Comparison of ENCODE assay signal across 8 cellular contexts in genomic region chr2:40244251-40245010, GRCh38.
DNase-seq lines count a peak whose midpoint lies in the region; ATAC-seq and TF ChIP-seq lines count a peak whose summit lies in the region.

No MANE protein-coding gene starts in this region.

- TF ChIP-seq CTCF in 22Rv1 (IDR thresholded peaks at IDR 0.05) (peak; percentile 56), left ventricle myocardium inferior (IDR thresholded peaks at IDR 0.05; ENCODE audit: borderline replicate concordance) (peak; percentile 61), gastrocnemius medialis (IDR thresholded peaks at IDR 0.05 in 4 of 5, conservative IDR thresholded peaks at IDR 0.05 in 1 of 5) (peak in 1 of 5 experiments; percentile 38)
- TF ChIP-seq CTCF in CD8-positive, alpha-beta T cell (IDR thresholded peaks at IDR 0.05): no peak

- no peaks in the 10 kb centered on the region for H3K9me3 Mint-ChIP-seq in activated CD8-positive, alpha-beta T cell treated with anti-CD3 and anti-CD28 coated beads, Interleukin-2, amount 10 ng/mL, durations not matched to agents 7 days and 5 days (ENCODE audit: insufficient read depth)
- no peaks in the 10 kb centered on the region for H3K9me3 Mint-ChIP-seq in CD8-positive, alpha-beta T cell

- H3K36me3 Mint-ChIP-seq in activated CD8-positive, alpha-beta T cell treated with anti-CD3 and anti-CD28 coated beads, Interleukin-2, amount 10 ng/mL, durations not matched to agents 7 days and 5 days (ENCODE audit: low read depth): no peaks in the 10 kb centered on the region
- H3K36me3 Mint-ChIP-seq in CD8-positive, alpha-beta T cell: no peaks in the 10 kb centered on the region

- POLR2A ChIA-PET in activated CD8-positive, alpha-beta T cell treated with anti-CD3 and anti-CD28 coated beads, Interleukin-2, amount 10 ng/mL, durations not matched to agents 7 days and 5 days (lab: Charles Lee): no interaction called here
- POLR2A ChIA-PET in CD8-positive, alpha-beta T cell (lab: Charles Lee): no interaction called here

- H3K27me3 Mint-ChIP-seq in activated CD8-positive, alpha-beta T cell treated with anti-CD3 and anti-CD28 coated beads, Interleukin-2, amount 10 ng/mL, durations not matched to agents 7 days and 5 days (ENCODE audit: low read depth): no peaks in the 10 kb centered on the region
- no peaks in the 10 kb centered on the region for H3K27me3 Mint-ChIP-seq in CD8-positive, alpha-beta T cell (ENCODE audit: low read depth)

- H3K4me1 Mint-ChIP-seq in activated CD8-positive, alpha-beta T cell treated with anti-CD3 and anti-CD28 coated beads, Interleukin-2, amount 10 ng/mL, durations not matched to agents 7 days and 5 days (ENCODE audit: low read depth): no peaks in the 10 kb centered on the region
- H3K4me1 Mint-ChIP-seq in CD8-positive, alpha-beta T cell (ENCODE audit: low read depth): no peaks in the 10 kb centered on the region

- peak; percentile 73 for DNase-seq in ELR (ENCODE audit: low read depth)
- DNase-seq in NCI-H2029 treated with DMSO at 0.1 percent for 48 hours (lab: John Stamatoyannopoulos, UW): peak; percentile 57
- DNase-seq in activated CD8-positive, alpha-beta T cell treated with anti-CD3 and anti-CD28 coated beads, Interleukin-2, amount 10 ng/mL, durations not matched to agents 7 days and 5 days: peak; percentile 21
- DNase-seq in left ventricle myocardium inferior: peak; percentile 26
- peak; percentile 10 to 22 for DNase-seq in gastrocnemius medialis
- no peak for DNase-seq in CD8-positive, alpha-beta T cell

- no peak for TF ChIP-seq POLR2A in gastrocnemius medialis (IDR thresholded peaks at IDR 0.05)

- in situ Hi-C loops in gastrocnemius medialis (cut with MboI; ENCODE audit: low sequenced_read_pairs in 4 of 4): no loop called here

- peak; percentile 67 for ATAC-seq in HG02610 (IDR thresholded peaks at IDR 0.05; ENCODE audit: unreplicated experiment)
- no peak for ATAC-seq in activated CD8-positive, alpha-beta T cell treated with anti-CD3 and anti-CD28 coated beads, Interleukin-2, amount 10 ng/mL, durations not matched to agents 7 days and 5 days
- ATAC-seq in gastrocnemius medialis: peak in 1 of 2 donors; percentile 63
- ATAC-seq in CD8-positive, alpha-beta T cell: no peak

- H3K27ac ChIP-seq in 22Rv1 (no peak overlapping the region), left ventricle myocardium inferior (replicated peaks) (peak overlapping the region; percentile 77), gastrocnemius medialis (no peak overlapping the region)
- no peak overlapping the region for H3K27ac ChIP-seq in CD8-positive, alpha-beta T cell (ENCODE audit: low read depth, low read length)

- H3K4me3 ChIP-seq in left ventricle myocardium inferior: no peak overlapping the region
- no peak overlapping the region for H3K4me3 ChIP-seq in gastrocnemius medialis
- no peak overlapping the region for H3K4me3 ChIP-seq in CD8-positive, alpha-beta T cell (ENCODE audit: low read depth, low read length)

- intact Hi-C loops in left ventricle myocardium inferior (cut with micrococcal nuclease) (no loop called here), gastrocnemius medialis (cut with DNase I; ENCODE audit: low total_unique reads) (loop anchor here (5.0 kb wide), 1 partner anchor 308 kb away; no protein-coding TSS in a partner anchor)
- intact Hi-C loops in CD8-positive, alpha-beta T cell (cut with DNase I, micrococcal nuclease): loop anchor here in 1 of 2 experiments (5.0 kb wide), 1 partner anchor 1538 kb away; no protein-coding TSS in a partner anchor

- peaks cover 85% of the 10 kb centered on the region for H3K4me1 ChIP-seq in left ventricle myocardium inferior
- peaks cover 8 to 9% of the 10 kb centered on the region in 2 donors for H3K4me1 ChIP-seq in gastrocnemius medialis
- H3K4me1 ChIP-seq in CD8-positive, alpha-beta T cell (ENCODE audit: insufficient read depth, low read length): no peaks in the 10 kb centered on the region

- no peak overlapping the region for H3K4me3 Mint-ChIP-seq in activated CD8-positive, alpha-beta T cell treated with anti-CD3 and anti-CD28 coated beads, Interleukin-2, amount 10 ng/mL, durations not matched to agents 7 days and 5 days
- no peak overlapping the region for H3K4me3 Mint-ChIP-seq in CD8-positive, alpha-beta T cell

- no peak overlapping the region for H3K27ac Mint-ChIP-seq in activated CD8-positive, alpha-beta T cell treated with anti-CD3 and anti-CD28 coated beads, Interleukin-2, amount 10 ng/mL, durations not matched to agents 7 days and 5 days
- no peak overlapping the region for H3K27ac Mint-ChIP-seq in CD8-positive, alpha-beta T cell

- H3K36me3 ChIP-seq in left ventricle myocardium inferior (no peaks in the 10 kb centered on the region), gastrocnemius medialis (no peaks in the 10 kb centered on the region)
- no peaks in the 10 kb centered on the region for H3K36me3 ChIP-seq in CD8-positive, alpha-beta T cell (ENCODE audit: insufficient read depth, low read length)

- H3K27me3 ChIP-seq in left ventricle myocardium inferior (ENCODE audit: low read depth) (no peaks in the 10 kb centered on the region), gastrocnemius medialis (no peaks in the 10 kb centered on the region)
- H3K27me3 ChIP-seq in CD8-positive, alpha-beta T cell (ENCODE audit: insufficient read depth, low read length): no peaks in the 10 kb centered on the region

- H3K9me3 ChIP-seq in left ventricle myocardium inferior (replicated peaks) (no peaks in the 10 kb centered on the region), gastrocnemius medialis (no peaks in the 10 kb centered on the region)
- H3K9me3 ChIP-seq in CD8-positive, alpha-beta T cell (ENCODE audit: low read length): no peaks in the 10 kb centered on the region

- CTCF ChIA-PET in activated CD8-positive, alpha-beta T cell treated with anti-CD3 and anti-CD28 coated beads, Interleukin-2, amount 10 ng/mL, durations not matched to agents 7 days and 5 days (lab: Charles Lee): interaction anchor here (0.7 to 2.6 kb wide), 6 partner anchors 90 to 656 kb away, joined by 3 to 10 read pairs (median 3); no protein-coding TSS in a partner anchor
- CTCF ChIA-PET in CD8-positive, alpha-beta T cell (lab: Charles Lee): no interaction called here

Comparison
In these comparisons a context has a peak if more than half of its experiments do, and no peak if none do; other contexts are left out.
1. DNase-seq: peak in ELR (single experiment), NCI-H2029 treated with DMSO at 0.1 percent for 48 hours (single experiment), activated CD8-positive, alpha-beta T cell treated with anti-CD3 and anti-CD28 coated beads, Interleukin-2, amount 10 ng/mL, durations not matched to agents 7 days and 5 days (single experiment), left ventricle myocardium inferior (single experiment) and gastrocnemius medialis (2 of 2); none in CD8-positive, alpha-beta T cell (0 of 7).